19 cellular contexts compared by ENCODE assay signal in the genomic region with DNA sequence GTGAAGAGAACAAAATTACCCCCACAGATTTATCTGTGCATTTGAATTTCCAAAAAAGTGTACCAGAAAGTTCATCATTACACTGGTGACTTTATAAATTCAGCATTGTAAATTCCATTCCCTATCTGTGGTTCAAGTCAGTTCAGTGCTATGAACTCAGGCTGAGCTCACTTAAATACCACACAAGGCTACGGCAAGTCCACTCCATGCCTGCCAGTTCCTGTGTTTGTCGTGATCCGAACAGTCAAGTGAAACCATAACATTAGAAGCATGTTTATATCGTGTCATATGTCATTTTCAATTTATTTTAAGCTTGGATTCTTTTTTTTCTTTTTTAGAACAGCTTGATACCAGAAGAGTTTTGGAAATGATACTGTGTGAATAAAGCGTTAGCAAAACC. TPM values are rescaled to one million over a fixed set of nuclear protein-coding genes. Genes with fewer than 3 reads are reported as not detected.
"Had no signal": no experiment of that assay in that cellular context is flagged by ENCODE, and none has a peak within 500 bp of the region (broad histone marks: within the 10 kb centered on the region; RNA-seq: fewer than 3 reads in every experiment).

No MANE protein-coding gene starts in this region.

- ATAC-seq: foreskin keratinocyte; stimulated activated effector memory CD8-positive, alpha-beta T cell treated with anti-CD3 and anti-CD28 coated beads, Interleukin-12 subunit alpha, Interleukin-12 subunit beta, amount 100 ng/mL, for 72 hours had no signal

- H3K36me3 Mint-ChIP-seq: stimulated activated effector memory CD8-positive, alpha-beta T cell treated with anti-CD3 and anti-CD28 coated beads, Interleukin-12 subunit alpha, Interleukin-12 subunit beta, amount 100 ng/mL, for 72 hours had no signal

- H3K9me3 ChIP-seq: ascending aorta, sigmoid colon had no signal

- H3K4me3 Mint-ChIP-seq: activated T-helper 1 cell treated with anti-CD3 and anti-CD28 coated beads, Interleukin-12 subunit alpha, Interleukin-12 subunit beta, Interleukin-2, Interleukin-4 antibody, amounts not matched to agents 30 ng/mL and 10 ng/mL and 1 ng/mL, durations not matched to agents 14 hours and 24 hours and 36 hours; stimulated activated effector memory CD8-positive, alpha-beta T cell treated with anti-CD3 and anti-CD28 coated beads, Interleukin-12 subunit alpha, Interleukin-12 subunit beta, amount 100 ng/mL, for 72 hours had no signal

- H3K27me3 ChIP-seq: ascending aorta, foreskin keratinocyte, sigmoid colon had no signal

- H3K4me1 Mint-ChIP-seq: stimulated activated effector memory CD8-positive, alpha-beta T cell treated with anti-CD3 and anti-CD28 coated beads, Interleukin-12 subunit alpha, Interleukin-12 subunit beta, amount 100 ng/mL, for 72 hours had no signal

- H3K27ac Mint-ChIP-seq: activated T-helper 1 cell treated with anti-CD3 and anti-CD28 coated beads, Interleukin-12 subunit alpha, Interleukin-12 subunit beta, Interleukin-2, Interleukin-4 antibody, amounts not matched to agents 30 ng/mL and 10 ng/mL and 1 ng/mL, durations not matched to agents 14 hours and 24 hours and 36 hours; stimulated activated effector memory CD8-positive, alpha-beta T cell treated with anti-CD3 and anti-CD28 coated beads, Interleukin-12 subunit alpha, Interleukin-12 subunit beta, amount 100 ng/mL, for 72 hours had no signal

- H3K36me3 ChIP-seq: ascending aorta, sigmoid colon had no signal

- H3K9me3 Mint-ChIP-seq: activated T-helper 1 cell treated with anti-CD3 and anti-CD28 coated beads, Interleukin-12 subunit alpha, Interleukin-12 subunit beta, Interleukin-2, Interleukin-4 antibody, amounts not matched to agents 30 ng/mL and 10 ng/mL and 1 ng/mL, durations not matched to agents 14 hours and 24 hours and 36 hours had no signal

- H3K27ac ChIP-seq: ascending aorta, foreskin keratinocyte had no signal

- H3K4me3 ChIP-seq: ascending aorta, sigmoid colon had no signal

- DNase-seq: activated CD4-positive, alpha-beta T cell treated with anti-CD3 and anti-CD28 coated beads, Interleukin-2, amount 50 U/mL, for 1 hour; activated CD8-positive, alpha-beta memory T cell treated with anti-CD3 and anti-CD28 coated beads for 24 hours; activated naive CD4-positive, alpha-beta T cell; foreskin keratinocyte; glutamatergic neuron; hypothalamus; sigmoid colon; stimulated activated CD4-positive, alpha-beta T cell treated with anti-CD3 and anti-CD28 coated beads, Interleukin-12 subunit alpha, Interleukin-12 subunit beta, amount 100 ng/mL, for 4 hours; stimulated activated CD4-positive, alpha-beta T cell treated with anti-CD3 and anti-CD28 coated beads, Interleukin-2, amount 100 ng/mL, for 24 hours had no signal

- H3K4me1 ChIP-seq: ascending aorta, foreskin keratinocyte, sigmoid colon had no signal

RNA-seq across cellular contexts. Expression of gene MBL2, which starts 14.8 kb away (rescaled TPM):
- total RNA-seq: activated T-helper 1 cell treated with anti-CD3 and anti-CD28 coated beads, Interleukin-12 subunit alpha, Interleukin-12 subunit beta, Interleukin-2, Interleukin-4 antibody, amounts not matched to agents 30 ng/mL and 10 ng/mL and 1 ng/mL, durations not matched to agents 14 hours and 24 hours and 36 hours; ascending aorta; foreskin keratinocyte; kidney epithelial cell; lower leg skin; omental fat pad; pulmonary artery endothelial cell; sigmoid colon; urinary bladder had no signal
- polyA plus RNA-seq: esophagus, foreskin keratinocyte, neural cell, sigmoid colon had no signal
